In the genomic region with DNA sequence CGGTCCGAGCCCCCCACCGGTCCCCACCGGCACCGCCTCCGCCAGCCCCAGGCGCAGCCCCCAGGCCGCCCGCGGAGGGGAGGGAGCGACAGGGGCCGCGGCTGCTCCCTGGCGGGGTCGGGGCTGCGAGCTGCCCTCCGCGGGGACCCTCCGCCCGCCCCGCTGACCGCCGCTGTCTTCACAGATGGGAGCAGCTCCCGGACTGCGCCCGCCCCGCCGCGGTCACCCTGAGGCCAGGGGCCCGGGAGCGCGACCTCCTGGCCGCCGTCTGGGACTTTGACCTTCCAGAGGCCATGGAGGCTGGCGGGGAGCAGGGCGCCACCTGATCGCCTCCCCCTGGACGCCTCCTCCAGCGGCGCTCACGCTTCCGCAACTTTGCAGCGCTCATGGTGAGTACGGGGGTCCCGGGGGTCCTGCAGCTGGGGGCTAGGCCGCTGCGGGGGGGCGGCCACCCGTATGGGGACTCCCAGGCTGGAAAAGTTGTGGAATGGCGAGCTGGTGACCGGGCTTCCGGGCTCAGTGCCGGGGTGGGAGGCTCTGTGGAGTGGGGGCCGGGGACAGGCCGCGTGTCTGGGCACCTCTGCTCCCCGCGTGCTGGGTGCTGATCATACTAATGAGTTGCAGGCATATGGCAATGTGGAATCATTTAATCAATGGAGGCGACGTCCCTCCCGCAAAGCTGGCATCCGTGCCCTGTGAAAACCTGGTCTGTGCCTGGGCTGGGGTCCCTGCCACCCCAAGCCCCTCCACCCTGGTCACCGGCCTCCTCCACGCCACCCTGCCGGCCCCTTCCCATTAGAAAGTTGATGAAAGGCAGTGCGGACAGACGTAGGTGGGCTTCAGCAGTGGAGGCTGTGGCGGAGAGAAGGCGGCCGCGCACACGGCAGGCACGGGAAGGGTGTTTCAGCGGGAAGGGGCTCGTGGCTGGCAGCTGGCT, we compare ENCODE assay signal across 1 cellular context.
A peak's percentile ranks its signal among the peaks of the same experiment; 100 is the strongest.
TF ChIP-seq lines count a peak whose summit lies in the region.

No MANE protein-coding gene starts in this region.

TF ChIP-seq in HepG2, 621 proteins besides CTCF, POLR2A, EP300 and RAD21 (continued from another document and continues in another):
- TF ChIP-seq, protein P1, sequence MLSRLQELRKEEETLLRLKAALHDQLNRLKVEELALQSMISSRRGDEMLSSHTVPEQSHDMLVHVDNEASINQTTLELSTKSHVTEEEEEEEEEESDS (CRISPR knock-in tag; IDR thresholded peaks at IDR 0.05; ENCODE audit: borderline replicate concordance) = no peak
- TF ChIP-seq SNRNP70 (IDR thresholded peaks at IDR 0.05; ENCODE audit: low read depth, low read length) (no peak), ZNF484 (CRISPR knock-in tag; IDR thresholded peaks at IDR 0.05; ENCODE audit: borderline replicate concordance, low read depth) (no peak), TAF1 (CRISPR knock-in tag; IDR thresholded peaks at IDR 0.05) (no peak), SETDB1 (CRISPR knock-in tag; IDR thresholded peaks at IDR 0.05; ENCODE audit: borderline replicate concordance) (no peak), CHCHD3 (CRISPR knock-in tag; IDR thresholded peaks at IDR 0.05) (no peak), ZNF703 (CRISPR knock-in tag; IDR thresholded peaks at IDR 0.05; ENCODE audit: borderline replicate concordance) (no peak), MYC (CRISPR knock-in tag; IDR thresholded peaks at IDR 0.05; ENCODE audit: borderline replicate concordance) (no peak), NAIF1 (CRISPR knock-in tag; IDR thresholded peaks at IDR 0.05; ENCODE audit: borderline replicate concordance) (no peak), SALL1 (CRISPR knock-in tag; IDR thresholded peaks at IDR 0.05) (0 out of 2 replicates have a peak, but pooled peaks have one; percentile 10), ZNF660 (CRISPR knock-in tag; IDR thresholded peaks at IDR 0.05; ENCODE audit: borderline replicate concordance, low read depth) (no peak), ARID5B (CRISPR knock-in tag; IDR thresholded peaks at IDR 0.05) (0 out of 2 replicates have a peak, but pooled peaks have one; percentile 19), ZBTB1 (CRISPR knock-in tag; IDR thresholded peaks at IDR 0.05; ENCODE audit: borderline replicate concordance) (no peak), JUNB (CRISPR knock-in tag; IDR thresholded peaks at IDR 0.05; ENCODE audit: borderline replicate concordance) (no peak), RBAK (CRISPR knock-in tag; IDR thresholded peaks at IDR 0.05) (no peak), RNF219 (CRISPR knock-in tag; IDR thresholded peaks at IDR 0.05) (no peak), ZNF143 (CRISPR knock-in tag; IDR thresholded peaks at IDR 0.05) (no peak), MXI1 (IDR thresholded peaks at IDR 0.05; ENCODE audit: borderline replicate concordance, low read depth, low read length) (no peak), RFX1 (IDR thresholded peaks at IDR 0.05) (no peak), ZMYM4 (CRISPR knock-in tag; IDR thresholded peaks at IDR 0.05) (no peak), ZNF230 (CRISPR knock-in tag; IDR thresholded peaks at IDR 0.05) (no peak), ZNF235 (CRISPR knock-in tag; IDR thresholded peaks at IDR 0.05; ENCODE audit: borderline replicate concordance) (no peak), ZMAT5 (CRISPR knock-in tag; IDR thresholded peaks at IDR 0.05; ENCODE audit: borderline replicate concordance, low read depth) (no peak), ZBTB40 (IDR thresholded peaks at IDR 0.05) (no peak), ZBTB40 (CRISPR knock-in tag; IDR thresholded peaks at IDR 0.05) (no peak), ETS1 (CRISPR knock-in tag; IDR thresholded peaks at IDR 0.05) (no peak), ZNF746 (CRISPR knock-in tag; IDR thresholded peaks at IDR 0.05) (no peak), ZFP82 (CRISPR knock-in tag; IDR thresholded peaks at IDR 0.05; ENCODE audit: borderline replicate concordance) (no peak)
- TF ChIP-seq, protein P2, sequence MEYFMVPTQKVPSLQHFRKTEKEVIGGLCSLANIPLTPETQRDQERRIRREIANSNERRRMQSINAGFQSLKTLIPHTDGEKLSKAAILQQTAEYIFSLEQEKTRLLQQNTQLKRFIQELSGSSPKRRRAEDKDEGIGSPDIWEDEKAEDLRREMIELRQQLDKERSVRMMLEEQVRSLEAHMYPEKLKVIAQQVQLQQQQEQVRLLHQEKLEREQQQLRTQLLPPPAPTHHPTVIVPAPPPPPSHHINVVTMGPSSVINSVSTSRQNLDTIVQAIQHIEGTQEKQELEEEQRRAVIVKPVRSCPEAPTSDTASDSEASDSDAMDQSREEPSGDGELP (IDR thresholded peaks at IDR 0.05; ENCODE audit: borderline replicate concordance, low read depth) = peak; percentile 65; the same call in 1 of the 2 replicates
- TF ChIP-seq, protein P3, sequence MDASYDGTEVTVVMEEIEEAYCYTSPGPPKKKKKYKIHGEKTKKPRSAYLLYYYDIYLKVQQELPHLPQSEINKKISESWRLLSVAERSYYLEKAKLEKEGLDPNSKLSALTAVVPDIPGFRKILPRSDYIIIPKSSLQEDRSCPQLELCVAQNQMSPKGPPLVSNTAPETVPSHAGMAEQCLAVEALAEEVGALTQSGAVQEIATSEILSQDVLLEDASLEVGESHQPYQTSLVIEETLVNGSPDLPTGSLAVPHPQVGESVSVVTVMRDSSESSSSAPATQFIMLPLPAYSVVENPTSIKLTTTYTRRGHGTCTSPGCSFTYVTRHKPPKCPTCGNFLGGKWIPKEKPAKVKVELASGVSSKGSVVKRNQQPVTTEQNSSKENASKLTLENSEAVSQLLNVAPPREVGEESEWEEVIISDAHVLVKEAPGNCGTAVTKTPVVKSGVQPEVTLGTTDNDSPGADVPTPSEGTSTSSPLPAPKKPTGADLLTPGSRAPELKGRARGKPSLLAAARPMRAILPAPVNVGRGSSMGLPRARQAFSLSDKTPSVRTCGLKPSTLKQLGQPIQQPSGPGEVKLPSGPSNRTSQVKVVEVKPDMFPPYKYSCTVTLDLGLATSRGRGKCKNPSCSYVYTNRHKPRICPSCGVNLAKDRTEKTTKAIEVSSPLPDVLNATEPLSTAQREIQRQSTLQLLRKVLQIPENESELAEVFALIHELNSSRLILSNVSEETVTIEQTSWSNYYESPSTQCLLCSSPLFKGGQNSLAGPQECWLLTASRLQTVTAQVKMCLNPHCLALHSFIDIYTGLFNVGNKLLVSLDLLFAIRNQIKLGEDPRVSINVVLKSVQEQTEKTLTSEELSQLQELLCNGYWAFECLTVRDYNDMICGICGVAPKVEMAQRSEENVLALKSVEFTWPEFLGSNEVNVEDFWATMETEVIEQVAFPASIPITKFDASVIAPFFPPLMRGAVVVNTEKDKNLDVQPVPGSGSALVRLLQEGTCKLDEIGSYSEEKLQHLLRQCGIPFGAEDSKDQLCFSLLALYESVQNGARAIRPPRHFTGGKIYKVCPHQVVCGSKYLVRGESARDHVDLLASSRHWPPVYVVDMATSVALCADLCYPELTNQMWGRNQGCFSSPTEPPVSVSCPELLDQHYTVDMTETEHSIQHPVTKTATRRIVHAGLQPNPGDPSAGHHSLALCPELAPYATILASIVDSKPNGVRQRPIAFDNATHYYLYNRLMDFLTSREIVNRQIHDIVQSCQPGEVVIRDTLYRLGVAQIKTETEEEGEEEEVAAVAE (CRISPR knock-in tag; IDR thresholded peaks at IDR 0.05; ENCODE audit: borderline replicate concordance) = no peak
